Comparison of ENCODE assay signal across 8 cellular contexts in genomic region chr1:111334169-111334568, GRCh38. TPM values are rescaled to one million over a fixed set of nuclear protein-coding genes. Genes with fewer than 3 reads are reported as not detected.
DNase-seq lines count a peak whose midpoint lies in the region; ATAC-seq and TF ChIP-seq lines count a peak whose summit lies in the region.

No MANE protein-coding gene starts in this region.

- peaks cover 6% of the 10 kb centered on the region for H3K36me3 Mint-ChIP-seq in activated CD8-positive, alpha-beta memory T cell treated with anti-CD3 and anti-CD28 coated beads, Interleukin-2, amount 10 ng/mL, durations not matched to agents 7 days and 5 days

- peaks cover 12% of the 10 kb centered on the region for H3K4me1 Mint-ChIP-seq in activated CD8-positive, alpha-beta memory T cell treated with anti-CD3 and anti-CD28 coated beads, Interleukin-2, amount 10 ng/mL, durations not matched to agents 7 days and 5 days

- CTCF ChIA-PET in activated CD8-positive, alpha-beta memory T cell treated with anti-CD3 and anti-CD28 coated beads, Interleukin-2, amount 10 ng/mL, durations not matched to agents 7 days and 5 days (lab: Charles Lee): interaction anchor here (0.8 to 4.1 kb wide), 13 partner anchors 9 to 341 kb away, joined by 3 to 27 read pairs (median 5); partner anchors contain the start of gene CHI3L2

- DNase-seq in activated CD8-positive, alpha-beta memory T cell treated with anti-CD3 and anti-CD28 coated beads, Interleukin-2, amount 10 ng/mL, durations not matched to agents 7 days and 5 days: peak; percentile 62
- no peak for DNase-seq in activated CD8-positive, alpha-beta memory T cell treated with anti-CD3 and anti-CD28 coated beads for 24 hours
- DNase-seq in NCI-H2196 treated with DMSO at 0.1 percent for 48 hours (lab: John Stamatoyannopoulos, UW; ENCODE audit: unreplicated experiment) (peak; percentile 5), activated T-cell treated with anti-CD3 and anti-CD28 coated beads for 48 hours (ENCODE audit: low read depth) (peak; percentile 19), foreskin fibroblast (peak; percentile 33 to 74), smooth muscle cell (lab: John Stamatoyannopoulos, UW; ENCODE audit: unreplicated experiment) (no peak), NCI-H1048 (lab: John Stamatoyannopoulos, UW) (no peak)

- peak; percentile 68 for ATAC-seq in activated CD8-positive, alpha-beta memory T cell treated with anti-CD3 and anti-CD28 coated beads, Interleukin-2, amount 10 ng/mL, durations not matched to agents 7 days and 5 days
- no peak for ATAC-seq in HG03280 (IDR thresholded peaks at IDR 0.05; ENCODE audit: unreplicated experiment)

- no peaks in the 10 kb centered on the region for H3K79me2 ChIP-seq in smooth muscle cell (ENCODE audit: low read depth)

- no peak overlapping the region for H3K4me3 Mint-ChIP-seq in activated CD8-positive, alpha-beta memory T cell treated with anti-CD3 and anti-CD28 coated beads, Interleukin-2, amount 10 ng/mL, durations not matched to agents 7 days and 5 days

- peaks cover 8% of the 10 kb centered on the region for H3K9me3 Mint-ChIP-seq in activated CD8-positive, alpha-beta memory T cell treated with anti-CD3 and anti-CD28 coated beads, Interleukin-2, amount 10 ng/mL, durations not matched to agents 7 days and 5 days (ENCODE audit: low read depth)

- H3K27ac Mint-ChIP-seq in activated CD8-positive, alpha-beta memory T cell treated with anti-CD3 and anti-CD28 coated beads, Interleukin-2, amount 10 ng/mL, durations not matched to agents 7 days and 5 days: no peak overlapping the region

- no peaks in the 10 kb centered on the region for H3K9me3 ChIP-seq in smooth muscle cell (replicated peaks; ENCODE audit: low read depth)

- H3K9ac ChIP-seq in smooth muscle cell (ENCODE audit: low read depth): no peak overlapping the region

- no peak overlapping the region for H3K27ac ChIP-seq in smooth muscle cell (ENCODE audit: low read depth)

- H3K4me1 ChIP-seq in smooth muscle cell (ENCODE audit: low read depth): no peaks in the 10 kb centered on the region

- H3K27me3 Mint-ChIP-seq in activated CD8-positive, alpha-beta memory T cell treated with anti-CD3 and anti-CD28 coated beads, Interleukin-2, amount 10 ng/mL, durations not matched to agents 7 days and 5 days: no peaks in the 10 kb centered on the region

- H3K4me2 ChIP-seq in smooth muscle cell: no peak overlapping the region

- H3K4me3 ChIP-seq in foreskin fibroblast (ENCODE audit: low read depth in 1 of 2, low read length in 2 of 2) (no peak overlapping the region), smooth muscle cell (no peak overlapping the region)

- no peaks in the 10 kb centered on the region for H4K20me1 ChIP-seq in smooth muscle cell (ENCODE audit: low read depth)

- H3K27me3 ChIP-seq in smooth muscle cell (ENCODE audit: low read depth): no peaks in the 10 kb centered on the region

- H2AFZ ChIP-seq in smooth muscle cell (ENCODE audit: low read depth): no peak overlapping the region

- no peaks in the 10 kb centered on the region for H3K36me3 ChIP-seq in smooth muscle cell (ENCODE audit: low read depth)

- H3F3A ChIP-seq in smooth muscle cell (ENCODE audit: low read depth): no peaks in the 10 kb centered on the region

- 27% methylated on average over 2 of the region's 2 CpGs for WGBS in smooth muscle cell (ENCODE audit: low lambda C conversion rate)

- TF ChIP-seq CTCF in foreskin fibroblast (IDR thresholded peaks at IDR 0.05; ENCODE audit: low read depth, low read length) (peak; percentile 60), smooth muscle cell (IDR thresholded peaks at IDR 0.05; ENCODE audit: borderline replicate concordance, insufficient read depth, poor library complexity, severe bottlenecking) (peak; percentile 55)

RNA-seq across cellular contexts. Expression of gene CHIA, which starts 43.5 kb away (rescaled TPM):
- not detected for total RNA-seq in activated CD8-positive, alpha-beta memory T cell treated with anti-CD3 and anti-CD28 coated beads, Interleukin-2, amount 10 ng/mL, durations not matched to agents 7 days and 5 days
- not detected in 2 replicates for total RNA-seq in smooth muscle cell
- not detected in 2 replicates for polyA plus RNA-seq in smooth muscle cell

Comparison
In these comparisons a context has a peak if more than half of its experiments do, and no peak if none do; other contexts are left out.
1. DNase-seq: peak in activated CD8-positive, alpha-beta memory T cell treated with anti-CD3 and anti-CD28 coated beads, Interleukin-2, amount 10 ng/mL, durations not matched to agents 7 days and 5 days (single experiment), NCI-H2196 treated with DMSO at 0.1 percent for 48 hours (single experiment), activated T-cell treated with anti-CD3 and anti-CD28 coated beads for 48 hours (single experiment) and foreskin fibroblast (2 of 2); none in activated CD8-positive, alpha-beta memory T cell treated with anti-CD3 and anti-CD28 coated beads for 24 hours (single experiment), smooth muscle cell (single experiment) and NCI-H1048 (single experiment).